8 cellular contexts compared by ENCODE assay signal in the genomic region with DNA sequence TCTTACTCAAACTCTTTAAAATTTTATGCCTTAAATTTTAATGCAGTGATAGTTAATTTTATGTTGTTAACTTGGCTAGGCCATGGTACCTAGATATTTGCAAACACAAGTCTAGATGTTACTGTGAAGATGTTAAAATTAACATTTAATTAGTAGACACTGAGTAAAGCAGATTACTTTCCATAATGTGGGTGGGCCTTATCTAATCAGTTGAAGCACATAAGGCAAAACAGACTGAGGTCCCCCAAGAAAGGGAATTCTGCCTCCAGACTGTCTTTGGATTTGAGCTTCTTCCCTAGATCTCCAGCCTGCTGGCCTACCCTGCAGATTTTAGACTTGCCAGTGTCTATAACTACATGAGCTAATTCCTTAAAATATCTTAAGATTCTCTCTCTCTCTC.
"Had no signal": no experiment of that assay in that cellular context is flagged by ENCODE, and none has a peak within 500 bp of the region (broad histone marks: within the 10 kb centered on the region; RNA-seq: fewer than 3 reads in every experiment).

No MANE protein-coding gene starts in this region.

- H3K4me3 ChIP-seq: GM12878 had no signal

- DNase-seq: GDM1, GF-D8 had no signal

- ATAC-seq: GM12878 had no signal

- FAIRE-seq: G401.6, GM12878, GM12891, GM12892, GM18507, GM19239 had no signal
